Comparison of ENCODE assay signal across 16 cellular contexts in the genomic region with DNA sequence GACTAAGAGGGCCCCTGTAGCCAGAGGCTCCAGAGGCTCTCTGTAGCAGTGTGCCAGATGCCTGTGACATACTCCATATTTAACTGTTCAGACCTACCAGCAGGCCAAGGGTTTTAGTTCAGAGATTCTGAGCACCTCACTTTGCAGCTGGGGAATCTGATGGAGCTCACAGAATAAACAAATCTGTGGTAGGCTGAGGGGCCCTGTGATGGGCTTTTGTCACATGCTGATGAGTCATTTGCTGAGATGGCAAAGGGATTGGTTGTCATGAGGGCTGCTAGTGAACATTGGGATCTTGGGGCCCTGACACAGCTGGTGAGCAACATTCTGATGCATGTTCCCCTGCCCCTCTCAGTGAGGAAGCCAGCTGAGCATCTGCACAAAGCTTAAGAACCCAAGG.
DNase-seq lines count a peak whose midpoint lies in the region; ATAC-seq and TF ChIP-seq lines count a peak whose summit lies in the region.
"Had no signal": no experiment of that assay in that cellular context is flagged by ENCODE, and none has a peak within 500 bp of the region (broad histone marks: within the 10 kb centered on the region; RNA-seq: fewer than 3 reads in every experiment).

No MANE protein-coding gene starts in this region.

- no peak overlapping the region for H3K27ac Mint-ChIP-seq in GM23338
- H3K27ac Mint-ChIP-seq: T-helper 1 cell treated with Interleukin-12 subunit alpha and Interleukin-12 subunit beta and Interleukin-4 antibody, amounts not matched to agents 30 μg/mL and 1 μg/mL, for 36 hours had no signal

- no peak overlapping the region for H3K4me3 Mint-ChIP-seq in GM23338
- H3K4me3 Mint-ChIP-seq: T-helper 1 cell treated with Interleukin-12 subunit alpha and Interleukin-12 subunit beta and Interleukin-4 antibody, amounts not matched to agents 30 μg/mL and 1 μg/mL, for 36 hours had no signal

- DNase-seq in EH (ENCODE audit: low read depth) = peak; percentile 59
- DNase-seq in esophagus muscularis mucosa (ENCODE audit: extremely low spot score) = peak; percentile 64
- DNase-seq in osteoblast (ENCODE audit: insufficient read length, low spot score, missing footprints) = no peak
- DNase-seq in GM23338 (ENCODE audit: low spot score) = no peak
- DNase-seq in thyroid gland = no peak
- DNase-seq: amniotic stem cell; C1 segment of cervical spinal cord; dermis blood vessel endothelial cell; gastrocnemius medialis; right cardiac atrium; stimulated activated naive CD4-positive, alpha-beta T cell treated with Interleukin-2 at 50 U/mL for 16 hours had no signal

- H3K4me2 ChIP-seq in OCI-LY3 (ENCODE audit: low read length) (peak overlapping the region; percentile 66), osteoblast (ENCODE audit: insufficient read depth, low read length) (no peak overlapping the region), GM23338 (no peak overlapping the region)

- H3F3A ChIP-seq in GM23338 (replicated peaks; ENCODE audit: low read depth) = no peaks in the 10 kb centered on the region

- TF ChIP-seq CTCF in OCI-LY3 (IDR thresholded peaks at IDR 0.05; ENCODE audit: low read depth, low read length) (no peak), esophagus muscularis mucosa (IDR thresholded peaks at IDR 0.05) (no peak), osteoblast (IDR thresholded peaks at IDR 0.05; ENCODE audit: extremely low read depth, low read depth, low read length) (no peak), GM23338 (conservative IDR thresholded peaks at IDR 0.05; ENCODE audit: low read depth in 2 of 2) (no peak), thyroid gland (IDR thresholded peaks at IDR 0.05) (no peak)

- no peak overlapping the region for H2AFZ ChIP-seq in OCI-LY3 (ENCODE audit: low read depth, low read length)
- peak overlapping the region; percentile 23 for H2AFZ ChIP-seq in osteoblast (ENCODE audit: low read length)
- no peak overlapping the region for H2AFZ ChIP-seq in GM23338

- H3K27ac ChIP-seq in OCI-LY3 (ENCODE audit: low read length) (peak overlapping the region; percentile 93), esophagus muscularis mucosa (replicated peaks in 1 of 4) (no peak overlapping the region), osteoblast (ENCODE audit: low read depth, low read length) (no peak overlapping the region), GM23338 (ENCODE audit: low read depth) (no peak overlapping the region), thyroid gland (no peak overlapping the region)
- H3K27ac ChIP-seq: gastrocnemius medialis, HL-60 had no signal

- H3K27me3 ChIP-seq in OCI-LY3 (ENCODE audit: low read depth, low read length) (no peaks in the 10 kb centered on the region), esophagus muscularis mucosa (no peaks in the 10 kb centered on the region), osteoblast (ENCODE audit: insufficient read depth, low read length) (no peaks in the 10 kb centered on the region), GM23338 (ENCODE audit: insufficient read depth) (no peaks in the 10 kb centered on the region), thyroid gland (no peaks in the 10 kb centered on the region)

- peaks cover 4% of the 10 kb centered on the region; the same call in 1 of the 3 replicates for H3K4me1 Mint-ChIP-seq in GM23338

- H3K79me2 ChIP-seq in OCI-LY3 (ENCODE audit: low read length) = no peaks in the 10 kb centered on the region
- no peaks in the 10 kb centered on the region for H3K79me2 ChIP-seq in osteoblast (ENCODE audit: insufficient read depth, low read length)
- H3K79me2 ChIP-seq in GM23338 (replicated peaks; ENCODE audit: insufficient read depth) = no peaks in the 10 kb centered on the region

- no peak overlapping the region for H3K4me3 ChIP-seq in OCI-LY3 (ENCODE audit: low read length)
- no peak overlapping the region for H3K4me3 ChIP-seq in esophagus muscularis mucosa
- no peak overlapping the region for H3K4me3 ChIP-seq in osteoblast (ENCODE audit: insufficient read depth, low read length)
- no peak overlapping the region for H3K4me3 ChIP-seq in GM23338
- no peak overlapping the region for H3K4me3 ChIP-seq in thyroid gland (replicated peaks in 1 of 3)
- H3K4me3 ChIP-seq: gastrocnemius medialis had no signal

- intact Hi-C loops in esophagus muscularis mucosa (cut with DNase I) = loop anchor here (10.0 kb wide), 1 partner anchor 357 kb away; no protein-coding TSS in a partner anchor
- intact Hi-C loops in thyroid gland (cut with DNase I) = no loop called here

- peaks cover 17% of the 10 kb centered on the region for H3K9me3 Mint-ChIP-seq in GM23338

- TF ChIP-seq EP300 in esophagus muscularis mucosa (IDR thresholded peaks at IDR 0.05) = no peak

- TF ChIP-seq POLR2A in esophagus muscularis mucosa (IDR thresholded peaks at IDR 0.05; ENCODE audit: low read depth) (no peak), thyroid gland (IDR thresholded peaks at IDR 0.05) (no peak)

- H3K9ac ChIP-seq in OCI-LY3 (ENCODE audit: low read length) = peak overlapping the region; percentile 50; the same call in 1 of the 2 replicates

- peaks cover 71% of the 10 kb centered on the region for H3K4me1 ChIP-seq in OCI-LY3 (ENCODE audit: low read length)
- peaks cover 0 to 31% (median 27%) of the 10 kb centered on the region in 4 donors for H3K4me1 ChIP-seq in esophagus muscularis mucosa
- peaks cover 11% of the 10 kb centered on the region for H3K4me1 ChIP-seq in osteoblast (ENCODE audit: insufficient read depth, low read length)
- no peaks in the 10 kb centered on the region for H3K4me1 ChIP-seq in GM23338 (ENCODE audit: insufficient read depth)
- H3K4me1 ChIP-seq in thyroid gland = no peaks in the 10 kb centered on the region

- no peaks in the 10 kb centered on the region for H4K20me1 ChIP-seq in OCI-LY3 (ENCODE audit: insufficient read depth, low read length)
- no peaks in the 10 kb centered on the region for H4K20me1 ChIP-seq in osteoblast (ENCODE audit: insufficient read depth, low read length)
- no peaks in the 10 kb centered on the region for H4K20me1 ChIP-seq in GM23338 (replicated peaks; ENCODE audit: insufficient read depth)

- H3K36me3 ChIP-seq in OCI-LY3 (replicated peaks; ENCODE audit: low read depth, low read length) = peaks cover 10% of the 10 kb centered on the region
- H3K36me3 ChIP-seq in esophagus muscularis mucosa = no peaks in the 10 kb centered on the region
- H3K36me3 ChIP-seq in osteoblast (ENCODE audit: insufficient read depth, low read length) = no peaks in the 10 kb centered on the region
- no peaks in the 10 kb centered on the region for H3K36me3 ChIP-seq in GM23338 (ENCODE audit: insufficient read depth)
- H3K36me3 ChIP-seq in thyroid gland = no peaks in the 10 kb centered on the region
- H3K36me3 ChIP-seq: gastrocnemius medialis had no signal

- peaks cover 8% of the 10 kb centered on the region; the same call in 1 of the 2 replicates for H3K9me3 ChIP-seq in OCI-LY3 (ENCODE audit: insufficient read depth, low read length)
- H3K9me3 ChIP-seq in esophagus muscularis mucosa = peaks cover 0 to 16% (median 12%) of the 10 kb centered on the region in 4 donors
- peaks cover 3% of the 10 kb centered on the region for H3K9me3 ChIP-seq in osteoblast (ENCODE audit: low read depth, low read length)
- no peaks in the 10 kb centered on the region for H3K9me3 ChIP-seq in thyroid gland

- H3K27me3 Mint-ChIP-seq in GM23338 (ENCODE audit: insufficient read depth, low read depth, poor library complexity) = no peaks in the 10 kb centered on the region

- no peaks in the 10 kb centered on the region for H3K9me2 ChIP-seq in GM23338 (ENCODE audit: insufficient read depth)

- ATAC-seq in GM21528 (IDR thresholded peaks at IDR 0.05; ENCODE audit: low FRiP score, unreplicated experiment) (no peak), GM23338 (no peak), GM19455 (IDR thresholded peaks at IDR 0.05; ENCODE audit: unreplicated experiment) (no peak)
- ATAC-seq: gastrocnemius medialis, right cardiac atrium had no signal

- H3K36me3 Mint-ChIP-seq in GM23338 (ENCODE audit: low read depth) = peaks cover 12% of the 10 kb centered on the region; the same call in 2 of the 3 replicates

TF ChIP-seq in GM23338, 12 proteins besides CTCF, POLR2A, EP300 and RAD21 (continues in another document):
- TF ChIP-seq, protein P1, sequence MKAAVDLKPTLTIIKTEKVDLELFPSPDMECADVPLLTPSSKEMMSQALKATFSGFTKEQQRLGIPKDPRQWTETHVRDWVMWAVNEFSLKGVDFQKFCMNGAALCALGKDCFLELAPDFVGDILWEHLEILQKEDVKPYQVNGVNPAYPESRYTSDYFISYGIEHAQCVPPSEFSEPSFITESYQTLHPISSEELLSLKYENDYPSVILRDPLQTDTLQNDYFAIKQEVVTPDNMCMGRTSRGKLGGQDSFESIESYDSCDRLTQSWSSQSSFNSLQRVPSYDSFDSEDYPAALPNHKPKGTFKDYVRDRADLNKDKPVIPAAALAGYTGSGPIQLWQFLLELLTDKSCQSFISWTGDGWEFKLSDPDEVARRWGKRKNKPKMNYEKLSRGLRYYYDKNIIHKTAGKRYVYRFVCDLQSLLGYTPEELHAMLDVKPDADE (IDR thresholded peaks at IDR 0.05) = no peak
- TF ChIP-seq ZNF331 (CRISPR knock-in tag; IDR thresholded peaks at IDR 0.05; ENCODE audit: low read depth) (no peak), NANOG (IDR thresholded peaks at IDR 0.05; ENCODE audit: borderline replicate concordance) (no peak), JUNB (IDR thresholded peaks at IDR 0.05; ENCODE audit: unreplicated experiment) (no peak)
- TF ChIP-seq, protein P2, sequence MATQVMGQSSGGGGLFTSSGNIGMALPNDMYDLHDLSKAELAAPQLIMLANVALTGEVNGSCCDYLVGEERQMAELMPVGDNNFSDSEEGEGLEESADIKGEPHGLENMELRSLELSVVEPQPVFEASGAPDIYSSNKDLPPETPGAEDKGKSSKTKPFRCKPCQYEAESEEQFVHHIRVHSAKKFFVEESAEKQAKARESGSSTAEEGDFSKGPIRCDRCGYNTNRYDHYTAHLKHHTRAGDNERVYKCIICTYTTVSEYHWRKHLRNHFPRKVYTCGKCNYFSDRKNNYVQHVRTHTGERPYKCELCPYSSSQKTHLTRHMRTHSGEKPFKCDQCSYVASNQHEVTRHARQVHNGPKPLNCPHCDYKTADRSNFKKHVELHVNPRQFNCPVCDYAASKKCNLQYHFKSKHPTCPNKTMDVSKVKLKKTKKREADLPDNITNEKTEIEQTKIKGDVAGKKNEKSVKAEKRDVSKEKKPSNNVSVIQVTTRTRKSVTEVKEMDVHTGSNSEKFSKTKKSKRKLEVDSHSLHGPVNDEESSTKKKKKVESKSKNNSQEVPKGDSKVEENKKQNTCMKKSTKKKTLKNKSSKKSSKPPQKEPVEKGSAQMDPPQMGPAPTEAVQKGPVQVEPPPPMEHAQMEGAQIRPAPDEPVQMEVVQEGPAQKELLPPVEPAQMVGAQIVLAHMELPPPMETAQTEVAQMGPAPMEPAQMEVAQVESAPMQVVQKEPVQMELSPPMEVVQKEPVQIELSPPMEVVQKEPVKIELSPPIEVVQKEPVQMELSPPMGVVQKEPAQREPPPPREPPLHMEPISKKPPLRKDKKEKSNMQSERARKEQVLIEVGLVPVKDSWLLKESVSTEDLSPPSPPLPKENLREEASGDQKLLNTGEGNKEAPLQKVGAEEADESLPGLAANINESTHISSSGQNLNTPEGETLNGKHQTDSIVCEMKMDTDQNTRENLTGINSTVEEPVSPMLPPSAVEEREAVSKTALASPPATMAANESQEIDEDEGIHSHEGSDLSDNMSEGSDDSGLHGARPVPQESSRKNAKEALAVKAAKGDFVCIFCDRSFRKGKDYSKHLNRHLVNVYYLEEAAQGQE (IDR thresholded peaks at IDR 0.05; ENCODE audit: unreplicated experiment) = no peak

Comparison
In these comparisons a context has a peak if more than half of its experiments do, and no peak if none do; other contexts are left out.
1. DNase-seq: peak in EH (single experiment) and esophagus muscularis mucosa (single experiment); none in osteoblast (single experiment), GM23338 (single experiment) and thyroid gland (0 of 2).